29 cellular contexts compared by ENCODE assay signal in the genomic region with DNA sequence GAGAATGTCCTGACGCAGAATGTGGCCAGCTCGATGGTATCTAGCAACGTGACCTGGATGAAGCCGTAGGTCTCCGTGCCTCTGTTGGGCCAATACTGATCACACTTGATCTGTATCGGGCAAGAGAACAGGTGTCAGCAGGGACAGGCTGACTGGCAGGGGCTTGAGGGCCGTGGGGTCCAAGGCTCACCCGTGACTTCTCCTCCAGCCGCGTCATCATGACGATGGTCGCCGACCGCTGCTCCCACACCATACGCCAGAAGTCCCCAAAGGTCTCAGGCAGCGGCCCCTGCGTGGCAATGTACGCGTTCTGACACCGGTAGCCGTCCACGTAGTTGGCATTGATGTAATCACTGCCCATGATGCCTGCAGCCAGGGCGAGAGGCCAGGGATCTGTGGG.
"Had no signal": no experiment of that assay in that cellular context is flagged by ENCODE, and none has a peak within 500 bp of the region (broad histone marks: within the 10 kb centered on the region; RNA-seq: fewer than 3 reads in every experiment).

No MANE protein-coding gene starts in this region.

- H3K79me2 ChIP-seq: parathyroid adenoma had no signal

- H3K4me2 ChIP-seq: smooth muscle cell had no signal

- ATAC-seq: naive thymus-derived CD8-positive, alpha-beta T cell; natural killer cell treated with Interleukin-12 subunit alpha and Interleukin-12 subunit beta and Interleukin-15 and Interleukin-18, amount 100 ng/mL, for 72 hours; psoas muscle; right cardiac atrium; right lobe of liver; stimulated activated memory B cell treated with anti-CD40 and anti-IgM and Interleukin-4, amounts not matched to agents 10 μg/mL and 1 μg/mL and 100 μg/mL, for 72 hours; stimulated activated naive CD8-positive, alpha-beta T cell treated with anti-CD3 and anti-CD28 coated beads, Interleukin-15, amount 100 ng/mL, for 72 hours; stimulated activated naive CD8-positive, alpha-beta T cell treated with anti-CD3 and anti-CD28 coated beads, Interleukin-15, Interleukin-2, amounts not matched to agents 100 U/mL and 50 U/mL, for 24 hours; upper lobe of right lung had no signal

- H2AFZ ChIP-seq: parathyroid adenoma had no signal

- DNase-seq: naive B cell; naive thymus-derived CD8-positive, alpha-beta T cell; nephron progenitor cell; occipital lobe; ovary; psoas muscle; right cardiac atrium; right lobe of liver; spleen; stimulated activated CD4-positive, alpha-beta T cell treated with anti-CD3 and anti-CD28 coated beads, Interleukin-12 subunit alpha, Interleukin-12 subunit beta, amount 100 ng/mL, for 4 hours; stimulated activated CD4-positive, alpha-beta T cell treated with anti-CD3 and anti-CD28 coated beads, Interleukin-1b, Interleukin-23, amount 100 ng/mL, for 48 hours; stimulated activated CD4-positive, alpha-beta T cell treated with anti-CD3 and anti-CD28 coated beads, Interleukin-4, amount 100 ng/mL, for 1 hour; stimulated activated CD4-positive, alpha-beta T cell treated with anti-CD3 and anti-CD28 coated beads, Interleukin-4, amount 100 ng/mL, for 4 hours; stimulated activated CD8-positive, alpha-beta memory T cell treated with anti-CD3 and anti-CD28 coated beads, Interleukin-4, amount 100 ng/mL, for 48 hours; stimulated activated naive CD4-positive, alpha-beta T cell; stimulated activated naive CD8-positive, alpha-beta T cell treated with anti-CD3 and anti-CD28 coated beads, Interleukin-15, amount 100 ng/mL, for 72 hours; stimulated activated naive CD8-positive, alpha-beta T cell treated with anti-CD3 and anti-CD28 coated beads, Interleukin-15, Interleukin-2, amounts not matched to agents 100 U/mL and 50 U/mL, for 24 hours; substantia nigra; testis; tibial artery; transverse colon; upper lobe of right lung; uterus had no signal

- H3K9ac ChIP-seq: parathyroid adenoma had no signal

- H3K4me1 ChIP-seq: parathyroid adenoma, psoas muscle, right lobe of liver, spleen, suprapubic skin, testis, tibial artery, transverse colon, upper lobe of right lung, uterus had no signal

- H3K27ac ChIP-seq: ovary, parathyroid adenoma, psoas muscle, right lobe of liver, skin epidermis, spleen, suprapubic skin, testis, tibial artery, transverse colon, upper lobe of right lung, uterus had no signal

- H3K9me3 ChIP-seq: ovary, psoas muscle, right lobe of liver, suprapubic skin, testis, tibial artery, transverse colon, upper lobe of right lung, uterus had no signal

- H3K27me3 ChIP-seq: ovary, right lobe of liver, spleen, suprapubic skin, testis, tibial artery, transverse colon, upper lobe of right lung, uterus had no signal

- H3K4me3 ChIP-seq: ovary, psoas muscle, right lobe of liver, skin epidermis, smooth muscle cell, spleen, suprapubic skin, testis, tibial artery, transverse colon, upper lobe of right lung, uterus had no signal

- H3K36me3 ChIP-seq: ovary, uterus had no signal
